9 cellular contexts compared by ENCODE assay signal in genomic region chr16:86562356-86562755, GRCh38. TPM values are rescaled to one million over a fixed set of nuclear protein-coding genes. Genes with fewer than 3 reads are reported as not detected.
"Had no signal": no experiment of that assay in that cellular context is flagged by ENCODE, and none has a peak within 500 bp of the region (broad histone marks: within the 10 kb centered on the region; RNA-seq: fewer than 3 reads in every experiment).

No MANE protein-coding gene starts in this region.

- H3K27ac Mint-ChIP-seq: HFFc6 had no signal

- H3K36me3 Mint-ChIP-seq: IgD-negative memory B cell had no signal

- H3K27ac ChIP-seq: GM23248, HL-60 had no signal

- H3K9me3 Mint-ChIP-seq: HFFc6, IgD-negative memory B cell had no signal

- H3K9me3 ChIP-seq: HAP-1 had no signal

- ATAC-seq: HCT116, HepG2 had no signal

- H3K36me3 ChIP-seq: HAP-1 had no signal

- H3K4me3 ChIP-seq: HAP-1 had no signal

- DNase-seq: GM23248, GOT3, H7, HFFc6 had no signal

RNA-seq across cellular contexts. Expression of gene FOXC2, which starts 4.3 kb away (rescaled TPM):
- total RNA-seq: HepG2 had no signal
- polyA plus RNA-seq: HepG2, IgD-negative memory B cell had no signal

RNA-seq across cellular contexts. Expression of gene FOXL1, which starts 16.0 kb away (rescaled TPM):
- total RNA-seq: HepG2 had no signal
- polyA plus RNA-seq: HepG2, IgD-negative memory B cell had no signal

RNA-seq across cellular contexts. Expression of gene FOXF1, which starts 52.0 kb away (rescaled TPM):
- total RNA-seq: H7, HepG2 had no signal
- polyA plus RNA-seq: HepG2, IgD-negative memory B cell had no signal
